In the genomic region with DNA sequence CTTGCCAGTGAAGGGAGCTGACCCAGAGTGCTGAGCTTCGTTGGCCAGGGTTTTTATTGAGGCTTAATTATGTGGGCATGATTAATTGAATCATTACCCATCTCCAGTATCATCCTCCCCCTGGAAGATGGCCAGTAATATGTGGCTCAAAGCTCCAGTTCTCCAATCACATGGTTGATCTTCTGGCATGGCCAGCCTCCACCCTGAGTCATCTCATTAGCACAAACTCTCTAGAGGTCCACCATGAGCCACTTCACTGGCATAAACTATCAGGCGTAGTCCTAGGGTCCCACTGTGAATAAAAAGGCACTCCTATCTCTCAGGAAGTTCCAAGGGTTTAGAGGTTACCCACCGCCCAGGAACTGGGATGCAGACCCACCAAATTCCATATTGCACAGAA, we compare ENCODE assay signal across 15 cellular contexts.
"Had no signal": no experiment of that assay in that cellular context is flagged by ENCODE, and none has a peak within 500 bp of the region (broad histone marks: within the 10 kb centered on the region; RNA-seq: fewer than 3 reads in every experiment).

No MANE protein-coding gene starts in this region.

- H3K4me1 ChIP-seq: thyroid gland had no signal

- H3K27ac ChIP-seq: thyroid gland, vagina had no signal

- H3K4me3 Mint-ChIP-seq: activated naive CD4-positive, alpha-beta T cell treated with anti-CD3 and anti-CD28 coated beads, Interleukin-2, amount 50 U/mL, for 24 hours; neural crest cell; T-helper 17 cell had no signal

- H3K36me3 ChIP-seq: ovary had no signal

- H3K9me3 Mint-ChIP-seq: activated naive CD4-positive, alpha-beta T cell treated with anti-CD3 and anti-CD28 coated beads, Interleukin-2, amount 50 U/mL, for 24 hours; neural crest cell had no signal

- H3K27me3 Mint-ChIP-seq: activated naive CD4-positive, alpha-beta T cell treated with anti-CD3 and anti-CD28 coated beads, Interleukin-2, amount 50 U/mL, for 24 hours; T-helper 17 cell had no signal

- H3K4me3 ChIP-seq: ovary, stomach, thyroid gland, vagina had no signal

- H3K27ac Mint-ChIP-seq: activated naive CD4-positive, alpha-beta T cell treated with anti-CD3 and anti-CD28 coated beads, Interleukin-2, amount 50 U/mL, for 24 hours had no signal

- H3K27me3 ChIP-seq: ovary, stomach, thyroid gland, vagina had no signal

- DNase-seq: activated CD4-positive, alpha-beta T cell treated with anti-CD3 and anti-CD28 coated beads, Interleukin-2, amount 50 U/mL, for 1 hour; activated T-cell treated with anti-CD3 and anti-CD28 coated beads for 4 hours; amygdala; hippocampal formation; kidney glomerular epithelial cell; ovary; retina; stimulated activated CD4-positive, alpha-beta T cell treated with anti-CD3 and anti-CD28 coated beads, Interleukin-15, amount 100 ng/mL, for 24 hours; stimulated activated CD4-positive, alpha-beta T cell treated with anti-CD3 and anti-CD28 coated beads, Interleukin-4, amount 100 ng/mL, for 4 hours; stomach; T-helper 17 cell had no signal

- ATAC-seq: T-helper 17 cell had no signal

- H3K9me3 ChIP-seq: ovary, stomach, thyroid gland, vagina had no signal
